ENCODE assay signal across 23 cellular contexts in the genomic region with DNA sequence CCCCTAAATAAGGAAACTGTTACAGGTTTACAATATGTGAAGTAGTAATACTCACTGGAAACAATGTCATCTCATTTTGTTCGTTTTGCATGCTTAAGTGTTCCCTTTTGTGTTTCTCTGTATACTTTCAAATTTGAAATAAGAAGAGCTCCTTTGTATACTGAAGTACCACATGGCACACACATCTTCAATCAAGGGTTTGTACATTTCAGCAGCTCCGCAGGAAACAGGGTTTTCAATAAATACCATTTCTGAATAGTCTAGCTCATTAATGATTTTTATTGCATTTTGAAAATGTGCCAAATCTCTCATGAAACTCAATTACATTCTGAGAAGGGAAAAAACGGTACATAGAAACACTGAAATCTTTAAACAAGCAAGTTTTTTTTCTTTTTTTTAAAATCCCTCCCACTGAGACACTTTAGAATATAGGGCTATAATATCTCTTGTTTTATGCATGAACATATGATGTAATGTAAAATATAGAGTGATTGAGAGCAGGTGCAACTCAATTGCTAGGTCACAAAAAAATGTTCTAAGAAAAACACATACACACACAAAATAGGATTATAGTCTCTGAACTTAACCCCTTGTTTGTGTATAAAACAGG.
"Had no signal": no experiment of that assay in that cellular context is flagged by ENCODE, and none has a peak within 500 bp of the region (broad histone marks: within the 10 kb centered on the region; RNA-seq: fewer than 3 reads in every experiment).

No MANE protein-coding gene starts in this region.

- DNase-seq: activated CD4-positive, alpha-beta T cell treated with anti-CD3 and anti-CD28 coated beads, Interleukin-2, amount 10 ng/mL, durations not matched to agents 7 days and 5 days; activated CD8-positive, alpha-beta T cell treated with anti-CD3 and anti-CD28 coated beads, Interleukin-2, amount 10 ng/mL, durations not matched to agents 7 days and 5 days; activated naive CD4-positive, alpha-beta T cell treated with anti-CD3 and anti-CD28 coated beads for 36 hours; activated naive CD8-positive, alpha-beta T cell treated with anti-CD3 and anti-CD28 coated beads, Interleukin-2, amount 50 U/mL, for 24 hours; activated T-cell treated with anti-CD3 and anti-CD28 coated beads, Interleukin-2, amount 50 U/mL, for 24 hours; anterior cingulate cortex; central memory CD4-positive, alpha-beta T cell; colonic mucosa; erythroblast; gastrocnemius medialis; heart left ventricle; kidney; midbrain; nephron progenitor cell; occipital lobe; posterior cingulate gyrus; stimulated activated CD4-positive, alpha-beta T cell treated with anti-CD3 and anti-CD28 coated beads, Interleukin-12 subunit alpha, Interleukin-12 subunit beta, amount 100 ng/mL, for 4 hours; stimulated activated CD4-positive, alpha-beta T cell treated with anti-CD3 and anti-CD28 coated beads, Interleukin-1b, Interleukin-23, amount 100 ng/mL, for 48 hours; stimulated activated CD8-positive, alpha-beta memory T cell treated with anti-CD3 and anti-CD28 coated beads, Interleukin-4, amount 100 ng/mL, for 48 hours; stimulated activated naive CD4-positive, alpha-beta T cell; upper lobe of right lung had no signal

- H3K27me3 ChIP-seq: colonic mucosa, gastrocnemius medialis, heart left ventricle, upper lobe of right lung had no signal

- H3K27ac ChIP-seq: colonic mucosa, gastrocnemius medialis, heart left ventricle, upper lobe of right lung had no signal

- ATAC-seq: activated CD4-positive, CD25-positive, alpha-beta regulatory T cell treated with anti-CD3 and anti-CD28 coated beads, Interleukin-2, amount 50 U/mL, for 24 hours; activated CD8-positive, alpha-beta T cell treated with anti-CD3 and anti-CD28 coated beads, Interleukin-2, amount 10 ng/mL, durations not matched to agents 7 days and 5 days; activated naive CD8-positive, alpha-beta T cell treated with anti-CD3 and anti-CD28 coated beads, Interleukin-2, amount 50 U/mL, for 24 hours; gastrocnemius medialis; heart left ventricle; left lobe of liver; upper lobe of right lung had no signal

- H3K4me3 ChIP-seq: colonic mucosa, gastrocnemius medialis, heart left ventricle, upper lobe of right lung had no signal

- H3K9me3 ChIP-seq: colonic mucosa, gastrocnemius medialis, upper lobe of right lung had no signal

- H3K4me1 ChIP-seq: colonic mucosa, gastrocnemius medialis, heart left ventricle, upper lobe of right lung had no signal

- H3K36me3 ChIP-seq: colonic mucosa, gastrocnemius medialis, heart left ventricle, upper lobe of right lung had no signal
